ENCODE assay signal across 13 cellular contexts in the genomic region with DNA sequence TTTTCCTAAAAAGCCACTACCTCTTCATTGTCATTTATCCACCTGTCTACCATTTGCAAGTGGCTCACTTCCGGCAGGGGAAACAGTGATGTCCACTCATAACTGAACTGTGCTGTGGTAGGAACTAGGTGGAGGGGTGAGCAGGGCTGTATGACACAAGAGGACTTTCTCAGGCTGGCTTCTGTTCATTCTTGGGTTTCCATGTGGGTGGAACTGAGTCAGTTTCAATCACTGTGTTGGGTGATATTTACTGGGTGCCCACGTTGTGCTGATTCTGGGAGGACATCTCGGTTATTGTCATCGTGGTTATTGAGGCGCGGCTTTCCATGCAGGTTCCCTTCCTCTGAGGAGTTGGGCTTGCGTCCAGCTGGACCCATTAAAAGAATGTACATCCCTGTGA. TPM values are rescaled to one million over a fixed set of nuclear protein-coding genes. Genes with fewer than 3 reads are reported as not detected.
DNase-seq lines count a peak whose midpoint lies in the region; ATAC-seq and TF ChIP-seq lines count a peak whose summit lies in the region.
"Had no signal": no experiment of that assay in that cellular context is flagged by ENCODE, and none has a peak within 500 bp of the region (broad histone marks: within the 10 kb centered on the region; RNA-seq: fewer than 3 reads in every experiment).

No MANE protein-coding gene starts in this region.

- H3K9me3 ChIP-seq in tibial artery = no peaks in the 10 kb centered on the region
- no peaks in the 10 kb centered on the region for H3K9me3 ChIP-seq in tibial nerve
- H3K9me3 ChIP-seq: esophagus squamous epithelium had no signal

- peak; percentile 81 for ATAC-seq in HG02763 (IDR thresholded peaks at IDR 0.05; ENCODE audit: unreplicated experiment)
- ATAC-seq: left colon had no signal

- no peak for TF ChIP-seq CTCF in tibial artery (IDR thresholded peaks at IDR 0.05)
- TF ChIP-seq CTCF in tibial nerve (IDR thresholded peaks at IDR 0.05) = no peak

- H3K4me3 ChIP-seq in tibial artery (no peak overlapping the region), tibial nerve (no peak overlapping the region)
- H3K4me3 ChIP-seq: esophagus squamous epithelium had no signal

- TF ChIP-seq EP300 in tibial nerve (IDR thresholded peaks at IDR 0.05) = no peak

- intact Hi-C loops in tibial artery (cut with DNase I; ENCODE audit: low total_unique reads) = no loop called here

- no peak for TF ChIP-seq POLR2A in tibial nerve (IDR thresholded peaks at IDR 0.05)

- WGBS in tibial nerve, 2 donors = 78 to 88% methylated on average over 7 of the region's 7 CpGs

- H3K4me1 ChIP-seq in tibial artery (no peaks in the 10 kb centered on the region), tibial nerve (peaks cover 0 to 5% (median 0%) of the 10 kb centered on the region in 4 donors)
- H3K4me1 ChIP-seq: esophagus squamous epithelium had no signal

- H3K27me3 ChIP-seq in tibial artery (peaks cover 0 to 4% of the 10 kb centered on the region in 2 donors), tibial nerve (no peaks in the 10 kb centered on the region)
- H3K27me3 ChIP-seq: esophagus squamous epithelium had no signal

- H3K27ac ChIP-seq in tibial artery (no peak overlapping the region), tibial nerve (no peak overlapping the region)
- H3K27ac ChIP-seq: esophagus squamous epithelium had no signal

- DNase-seq in activated CD4-positive, alpha-beta T cell treated with anti-CD3 and anti-CD28 coated beads for 24 hours (ENCODE audit: low read depth in 2 of 2) = peak; percentile 39 to 41
- no peak for DNase-seq in activated CD4-positive, alpha-beta T cell treated with anti-CD3 and anti-CD28 coated beads, Interleukin-2, amount 50 U/mL, for 4 hours
- peak; percentile 28 for DNase-seq in activated CD8-positive, alpha-beta memory T cell treated with anti-CD3 and anti-CD28 coated beads, Interleukin-2, amount 50 U/mL, for 24 hours (ENCODE audit: extremely low read depth)
- DNase-seq in stimulated activated CD8-positive, alpha-beta memory T cell treated with anti-CD3 and anti-CD28 coated beads, Interleukin-4, amount 100 ng/mL, for 24 hours (ENCODE audit: low read depth) = peak; percentile 24
- DNase-seq in tibial artery (no peak), tibial nerve (ENCODE audit: low spot score in 2 of 2) (no peak), NCI-H1092 (lab: John Stamatoyannopoulos, UW) (no peak)
- DNase-seq: amygdala, esophagus squamous epithelium, left colon, NCI-H2081 treated with DMSO at 0.1 percent for 48 hours had no signal

- no peaks in the 10 kb centered on the region for H3K36me3 ChIP-seq in tibial artery
- no peaks in the 10 kb centered on the region for H3K36me3 ChIP-seq in tibial nerve
- H3K36me3 ChIP-seq: esophagus squamous epithelium had no signal

RNA-seq across cellular contexts. Expression of a gene that starts 38.8 kb away (rescaled TPM):
- 100 to 1,000 TPM in 3 of 4 donors, 10 to 100 TPM in 1; 31.6 to 117 (median 112) TPM for total RNA-seq in tibial nerve
- total RNA-seq: A172 had no signal

Comparison
In these comparisons a context has a peak if more than half of its experiments do, and no peak if none do; other contexts are left out.
1. DNase-seq: peak in activated CD4-positive, alpha-beta T cell treated with anti-CD3 and anti-CD28 coated beads for 24 hours (2 of 2), activated CD8-positive, alpha-beta memory T cell treated with anti-CD3 and anti-CD28 coated beads, Interleukin-2, amount 50 U/mL, for 24 hours (single experiment) and stimulated activated CD8-positive, alpha-beta memory T cell treated with anti-CD3 and anti-CD28 coated beads, Interleukin-4, amount 100 ng/mL, for 24 hours (single experiment); none in activated CD4-positive, alpha-beta T cell treated with anti-CD3 and anti-CD28 coated beads, Interleukin-2, amount 50 U/mL, for 4 hours (0 of 2), tibial artery (0 of 2), tibial nerve (0 of 2) and NCI-H1092 (single experiment).